ENCODE assay signal across 16 cellular contexts in genomic region chr13:113903361-113903760, GRCh38. TPM values are rescaled to one million over a fixed set of nuclear protein-coding genes. Genes with fewer than 3 reads are reported as not detected.
DNase-seq lines count a peak whose midpoint lies in the region; ATAC-seq lines count a peak whose summit lies in the region.
"Had no signal": no experiment of that assay in that cellular context is flagged by ENCODE, and none has a peak within 500 bp of the region (broad histone marks: within the 10 kb centered on the region; RNA-seq: fewer than 3 reads in every experiment).

No MANE protein-coding gene starts in this region.

- no peaks in the 10 kb centered on the region for H3K9me3 Mint-ChIP-seq in activated CD8-positive, alpha-beta memory T cell treated with anti-CD3 and anti-CD28 coated beads, Interleukin-2, amount 10 ng/mL, durations not matched to agents 7 days and 5 days (ENCODE audit: low read depth)
- H3K9me3 Mint-ChIP-seq in stimulated activated naive CD8-positive, alpha-beta T cell treated with anti-CD3 and anti-CD28 coated beads, Interleukin-15, amount 100 ng/mL, for 72 hours, result no peaks in the 10 kb centered on the region

- CTCF ChIA-PET in activated CD8-positive, alpha-beta memory T cell treated with anti-CD3 and anti-CD28 coated beads, Interleukin-2, amount 10 ng/mL, durations not matched to agents 7 days and 5 days (lab: Charles Lee), result no interaction called here

- H3K36me3 Mint-ChIP-seq in activated CD8-positive, alpha-beta memory T cell treated with anti-CD3 and anti-CD28 coated beads, Interleukin-2, amount 10 ng/mL, durations not matched to agents 7 days and 5 days, result no peaks in the 10 kb centered on the region

- ATAC-seq in activated CD8-positive, alpha-beta memory T cell treated with anti-CD3 and anti-CD28 coated beads, Interleukin-2, amount 10 ng/mL, durations not matched to agents 7 days and 5 days, result no peak
- no peak for ATAC-seq in esophagus mucosa
- no peak for ATAC-seq in stimulated activated naive CD8-positive, alpha-beta T cell treated with anti-CD3 and anti-CD28 coated beads, Interleukin-15, amount 100 ng/mL, for 72 hours

- DNase-seq in activated CD8-positive, alpha-beta memory T cell treated with anti-CD3 and anti-CD28 coated beads, Interleukin-2, amount 10 ng/mL, durations not matched to agents 7 days and 5 days, result peak; percentile 30
- DNase-seq in activated CD8-positive, alpha-beta memory T cell treated with anti-CD3 and anti-CD28 coated beads, Interleukin-2, amount 50 U/mL, for 4 hours, result no peak
- DNase-seq in astrocyte of the hippocampus (ENCODE audit: low read depth, low spot score) (peak; percentile 87), medulla oblongata (ENCODE audit: extremely low spot score) (peak; percentile 19), ureter (ENCODE audit: low spot score) (peak; percentile 71), cerebellar cortex (ENCODE audit: low spot score) (no peak)
- DNase-seq in stimulated activated naive CD8-positive, alpha-beta T cell treated with anti-CD3 and anti-CD28 coated beads, Interleukin-15, amount 100 ng/mL, for 72 hours, result no peak
- DNase-seq: activated CD4-positive, alpha-beta T cell treated with anti-CD3 and anti-CD28 coated beads, Interleukin-2, amount 50 U/mL, for 4 hours; Caco-2; heart right ventricle; left cardiac atrium; NCI-H2029 treated with DMSO at 0.1 percent for 48 hours; NCI-H69; SHP77; T1000 had no signal

- H3K4me3 Mint-ChIP-seq in activated CD8-positive, alpha-beta memory T cell treated with anti-CD3 and anti-CD28 coated beads, Interleukin-2, amount 10 ng/mL, durations not matched to agents 7 days and 5 days, result no peak overlapping the region
- H3K4me3 Mint-ChIP-seq in stimulated activated naive CD8-positive, alpha-beta T cell treated with anti-CD3 and anti-CD28 coated beads, Interleukin-15, amount 100 ng/mL, for 72 hours, result no peak overlapping the region

- H3K27me3 Mint-ChIP-seq in activated CD8-positive, alpha-beta memory T cell treated with anti-CD3 and anti-CD28 coated beads, Interleukin-2, amount 10 ng/mL, durations not matched to agents 7 days and 5 days, result peaks cover 23% of the 10 kb centered on the region
- peaks cover 15% of the 10 kb centered on the region for H3K27me3 Mint-ChIP-seq in stimulated activated naive CD8-positive, alpha-beta T cell treated with anti-CD3 and anti-CD28 coated beads, Interleukin-15, amount 100 ng/mL, for 72 hours

- no peak overlapping the region for H3K27ac Mint-ChIP-seq in activated CD8-positive, alpha-beta memory T cell treated with anti-CD3 and anti-CD28 coated beads, Interleukin-2, amount 10 ng/mL, durations not matched to agents 7 days and 5 days
- no peak overlapping the region for H3K27ac Mint-ChIP-seq in stimulated activated naive CD8-positive, alpha-beta T cell treated with anti-CD3 and anti-CD28 coated beads, Interleukin-15, amount 100 ng/mL, for 72 hours

- no peaks in the 10 kb centered on the region for H3K4me1 Mint-ChIP-seq in activated CD8-positive, alpha-beta memory T cell treated with anti-CD3 and anti-CD28 coated beads, Interleukin-2, amount 10 ng/mL, durations not matched to agents 7 days and 5 days
- H3K4me1 Mint-ChIP-seq in stimulated activated naive CD8-positive, alpha-beta T cell treated with anti-CD3 and anti-CD28 coated beads, Interleukin-15, amount 100 ng/mL, for 72 hours, result peaks cover 9% of the 10 kb centered on the region

RNA-seq across cellular contexts. Expression of gene GAS6, which starts 39.5 kb away (rescaled TPM):
- total RNA-seq in activated CD8-positive, alpha-beta memory T cell treated with anti-CD3 and anti-CD28 coated beads, Interleukin-2, amount 10 ng/mL, durations not matched to agents 7 days and 5 days, result under 1 TPM; 0.15 to 0.23 TPM
- 68.1 TPM for total RNA-seq in ureter
- 34.8 TPM for total RNA-seq in esophagus mucosa

Comparison
In these comparisons a context has a peak if more than half of its experiments do, and no peak if none do; other contexts are left out.
1. DNase-seq: peak in activated CD8-positive, alpha-beta memory T cell treated with anti-CD3 and anti-CD28 coated beads, Interleukin-2, amount 10 ng/mL, durations not matched to agents 7 days and 5 days (single experiment), astrocyte of the hippocampus (single experiment), medulla oblongata (single experiment) and ureter (single experiment); none in activated CD8-positive, alpha-beta memory T cell treated with anti-CD3 and anti-CD28 coated beads, Interleukin-2, amount 50 U/mL, for 4 hours (single experiment), stimulated activated naive CD8-positive, alpha-beta T cell treated with anti-CD3 and anti-CD28 coated beads, Interleukin-15, amount 100 ng/mL, for 72 hours (0 of 2) and cerebellar cortex (single experiment).
2. RNA of gene GAS6, which starts 39.5 kb away (total RNA-seq): 68.1 TPM in ureter (single experiment) and 34.8 TPM in esophagus mucosa (single experiment); 0.15 to 0.23 TPM in activated CD8-positive, alpha-beta memory T cell treated with anti-CD3 and anti-CD28 coated beads, Interleukin-2, amount 10 ng/mL, durations not matched to agents 7 days and 5 days; every median in the first group is over 10 times any median in the second.